1 cellular context compared by ENCODE assay signal in the genomic region with DNA sequence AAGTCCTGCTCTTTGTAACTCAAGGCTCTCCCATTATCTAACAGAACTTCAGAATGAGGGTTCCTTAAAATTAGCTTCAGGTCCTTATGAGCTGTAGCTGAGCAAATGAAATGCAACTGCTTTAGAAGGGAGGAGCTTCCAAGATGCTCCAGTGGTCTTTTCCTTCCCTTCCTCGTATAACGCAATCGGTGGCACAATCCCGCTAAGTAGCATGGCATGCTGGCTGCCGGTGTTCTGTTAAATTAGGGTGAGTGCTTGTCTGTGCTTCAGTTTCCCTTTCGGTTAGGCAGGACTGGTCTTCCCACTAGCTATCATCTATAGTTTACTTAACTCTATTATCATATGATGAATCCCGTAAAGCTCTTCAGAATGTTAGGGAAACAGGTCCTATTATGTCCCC.
A peak's percentile ranks its signal among the peaks of the same experiment; 100 is the strongest.
TF ChIP-seq lines count a peak whose summit lies in the region.

No MANE protein-coding gene starts in this region.

TF ChIP-seq in K562, 482 proteins besides CTCF, POLR2A, EP300 and RAD21 (continued from another document):
- TF ChIP-seq, protein P1, sequence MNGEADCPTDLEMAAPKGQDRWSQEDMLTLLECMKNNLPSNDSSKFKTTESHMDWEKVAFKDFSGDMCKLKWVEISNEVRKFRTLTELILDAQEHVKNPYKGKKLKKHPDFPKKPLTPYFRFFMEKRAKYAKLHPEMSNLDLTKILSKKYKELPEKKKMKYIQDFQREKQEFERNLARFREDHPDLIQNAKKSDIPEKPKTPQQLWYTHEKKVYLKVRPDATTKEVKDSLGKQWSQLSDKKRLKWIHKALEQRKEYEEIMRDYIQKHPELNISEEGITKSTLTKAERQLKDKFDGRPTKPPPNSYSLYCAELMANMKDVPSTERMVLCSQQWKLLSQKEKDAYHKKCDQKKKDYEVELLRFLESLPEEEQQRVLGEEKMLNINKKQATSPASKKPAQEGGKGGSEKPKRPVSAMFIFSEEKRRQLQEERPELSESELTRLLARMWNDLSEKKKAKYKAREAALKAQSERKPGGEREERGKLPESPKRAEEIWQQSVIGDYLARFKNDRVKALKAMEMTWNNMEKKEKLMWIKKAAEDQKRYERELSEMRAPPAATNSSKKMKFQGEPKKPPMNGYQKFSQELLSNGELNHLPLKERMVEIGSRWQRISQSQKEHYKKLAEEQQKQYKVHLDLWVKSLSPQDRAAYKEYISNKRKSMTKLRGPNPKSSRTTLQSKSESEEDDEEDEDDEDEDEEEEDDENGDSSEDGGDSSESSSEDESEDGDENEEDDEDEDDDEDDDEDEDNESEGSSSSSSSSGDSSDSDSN (IDR thresholded peaks at IDR 0.05; ENCODE audit: borderline replicate concordance in 1 of 2, low read depth in 2 of 2, low read length in 2 of 2) = no peak
- TF ChIP-seq, protein P2, sequence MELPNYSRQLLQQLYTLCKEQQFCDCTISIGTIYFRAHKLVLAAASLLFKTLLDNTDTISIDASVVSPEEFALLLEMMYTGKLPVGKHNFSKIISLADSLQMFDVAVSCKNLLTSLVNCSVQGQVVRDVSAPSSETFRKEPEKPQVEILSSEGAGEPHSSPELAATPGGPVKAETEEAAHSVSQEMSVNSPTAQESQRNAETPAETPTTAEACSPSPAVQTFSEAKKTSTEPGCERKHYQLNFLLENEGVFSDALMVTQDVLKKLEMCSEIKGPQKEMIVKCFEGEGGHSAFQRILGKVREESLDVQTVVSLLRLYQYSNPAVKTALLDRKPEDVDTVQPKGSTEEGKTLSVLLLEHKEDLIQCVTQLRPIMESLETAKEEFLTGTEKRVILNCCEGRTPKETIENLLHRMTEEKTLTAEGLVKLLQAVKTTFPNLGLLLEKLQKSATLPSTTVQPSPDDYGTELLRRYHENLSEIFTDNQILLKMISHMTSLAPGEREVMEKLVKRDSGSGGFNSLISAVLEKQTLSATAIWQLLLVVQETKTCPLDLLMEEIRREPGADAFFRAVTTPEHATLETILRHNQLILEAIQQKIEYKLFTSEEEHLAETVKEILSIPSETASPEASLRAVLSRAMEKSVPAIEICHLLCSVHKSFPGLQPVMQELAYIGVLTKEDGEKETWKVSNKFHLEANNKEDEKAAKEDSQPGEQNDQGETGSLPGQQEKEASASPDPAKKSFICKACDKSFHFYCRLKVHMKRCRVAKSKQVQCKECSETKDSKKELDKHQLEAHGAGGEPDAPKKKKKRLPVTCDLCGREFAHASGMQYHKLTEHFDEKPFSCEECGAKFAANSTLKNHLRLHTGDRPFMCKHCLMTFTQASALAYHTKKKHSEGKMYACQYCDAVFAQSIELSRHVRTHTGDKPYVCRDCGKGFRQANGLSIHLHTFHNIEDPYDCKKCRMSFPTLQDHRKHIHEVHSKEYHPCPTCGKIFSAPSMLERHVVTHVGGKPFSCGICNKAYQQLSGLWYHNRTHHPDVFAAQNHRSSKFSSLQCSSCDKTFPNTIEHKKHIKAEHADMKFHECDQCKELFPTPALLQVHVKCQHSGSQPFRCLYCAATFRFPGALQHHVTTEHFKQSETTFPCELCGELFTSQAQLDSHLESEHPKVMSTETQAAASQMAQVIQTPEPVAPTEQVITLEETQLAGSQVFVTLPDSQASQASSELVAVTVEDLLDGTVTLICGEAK (IDR thresholded peaks at IDR 0.05) = 0 out of 2 replicates have a peak, but pooled peaks have one; percentile 7
- TF ChIP-seq, protein P2 (CRISPR knock-in tag; IDR thresholded peaks at IDR 0.05) = no peak
- TF ChIP-seq, protein P3, sequence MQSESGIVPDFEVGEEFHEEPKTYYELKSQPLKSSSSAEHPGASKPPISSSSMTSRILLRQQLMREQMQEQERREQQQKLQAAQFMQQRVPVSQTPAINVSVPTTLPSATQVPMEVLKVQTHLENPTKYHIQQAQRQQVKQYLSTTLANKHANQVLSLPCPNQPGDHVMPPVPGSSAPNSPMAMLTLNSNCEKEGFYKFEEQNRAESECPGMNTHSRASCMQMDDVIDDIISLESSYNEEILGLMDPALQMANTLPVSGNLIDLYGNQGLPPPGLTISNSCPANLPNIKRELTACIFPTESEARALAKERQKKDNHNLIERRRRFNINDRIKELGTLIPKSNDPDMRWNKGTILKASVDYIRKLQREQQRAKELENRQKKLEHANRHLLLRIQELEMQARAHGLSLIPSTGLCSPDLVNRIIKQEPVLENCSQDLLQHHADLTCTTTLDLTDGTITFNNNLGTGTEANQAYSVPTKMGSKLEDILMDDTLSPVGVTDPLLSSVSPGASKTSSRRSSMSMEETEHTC (IDR thresholded peaks at IDR 0.05) = no peak
